In genomic region chr11:77175869-77176539, GRCh38 we compare ENCODE assay signal across 15 cellular contexts. TPM values are rescaled to one million over a fixed set of nuclear protein-coding genes. Genes with fewer than 3 reads are reported as not detected.
DNase-seq lines count a peak whose midpoint lies in the region; ATAC-seq and TF ChIP-seq lines count a peak whose summit lies in the region.
"Had no signal": no experiment of that assay in that cellular context is flagged by ENCODE, and none has a peak within 500 bp of the region (broad histone marks: within the 10 kb centered on the region; RNA-seq: fewer than 3 reads in every experiment).

No MANE protein-coding gene starts in this region.

- H3K36me3 Mint-ChIP-seq in MCF 10A (ENCODE audit: insufficient read depth, unreplicated experiment) = no peaks in the 10 kb centered on the region
- H3K36me3 Mint-ChIP-seq in brain = no peaks in the 10 kb centered on the region
- H3K36me3 Mint-ChIP-seq: IgD-negative memory B cell had no signal

- H3K27me3 ChIP-seq in breast epithelium = no peaks in the 10 kb centered on the region
- no peaks in the 10 kb centered on the region for H3K27me3 ChIP-seq in right lobe of liver
- H3K27me3 ChIP-seq in transverse colon = no peaks in the 10 kb centered on the region
- H3K27me3 ChIP-seq: uterus had no signal

- no peaks in the 10 kb centered on the region for H3K36me3 ChIP-seq in breast epithelium
- peaks cover 0 to 9% (median 0%) of the 10 kb centered on the region in 4 donors for H3K36me3 ChIP-seq in right lobe of liver
- H3K36me3 ChIP-seq in transverse colon = no peaks in the 10 kb centered on the region
- H3K36me3 ChIP-seq: uterus had no signal

- no peaks in the 10 kb centered on the region for H3K9me3 ChIP-seq in breast epithelium
- H3K9me3 ChIP-seq in right lobe of liver = no peaks in the 10 kb centered on the region
- H3K9me3 ChIP-seq in transverse colon = no peaks in the 10 kb centered on the region
- H3K9me3 ChIP-seq: uterus had no signal

- DNase-seq in breast epithelium (ENCODE audit: low spot score in 2 of 2) (no peak), MCF 10A (ENCODE audit: unreplicated experiment) (no peak), right lobe of liver (peak in 2 of 3 donors; percentile 52 to 67), transverse colon (no peak), amniotic stem cell (lab: John Stamatoyannopoulos, UW) (no peak)
- DNase-seq: activated naive CD4-positive, alpha-beta T cell treated with Interleukin-2 at 50 U/mL for 16 hours; GM23248; uterus had no signal

- H3K4me1 ChIP-seq in breast epithelium = no peaks in the 10 kb centered on the region
- peaks cover 0 to 39% (median 15%) of the 10 kb centered on the region in 4 donors for H3K4me1 ChIP-seq in right lobe of liver
- H3K4me1 ChIP-seq in transverse colon = no peaks in the 10 kb centered on the region
- H3K4me1 ChIP-seq: uterus had no signal

- TF ChIP-seq POLR2A in breast epithelium (IDR thresholded peaks at IDR 0.05) (no peak), right lobe of liver (IDR thresholded peaks at IDR 0.05) (no peak), transverse colon (IDR thresholded peaks at IDR 0.05) (peak; percentile 23)

- CTCF ChIA-PET in MCF 10A (lab: Yijun Ruan, JAX) = interaction anchor here (0.6 to 1.8 kb wide), 6 partner anchors 13 to 271 kb away, joined by 3 to 9 read pairs (median 3); no protein-coding TSS in a partner anchor

- ATAC-seq in right lobe of liver = peak; percentile 16 to 28 (median 18)
- no peak for ATAC-seq in GM19397 (IDR thresholded peaks at IDR 0.05; ENCODE audit: unreplicated experiment)
- ATAC-seq in GM21786 (IDR thresholded peaks at IDR 0.05; ENCODE audit: unreplicated experiment) = no peak

- TF ChIP-seq EP300 in transverse colon (IDR thresholded peaks at IDR 0.05; ENCODE audit: low read depth) = no peak

- in situ Hi-C loops in transverse colon (cut with MboI; ENCODE audit: low pct_ligation_motif_present in 1 of 4, low pct_unique_long_range_greater_than_20kb in 1 of 4, low sequenced_read_pairs in 3 of 4) = loop anchor here in 2 of 4 donors (25.0 kb wide), 2 partner anchors 139 to 361 kb away; partner anchors contain the start of gene B3GNT6 (in 1 of the 2)

- H3K9me3 Mint-ChIP-seq in MCF 10A (ENCODE audit: unreplicated experiment) (no peaks in the 10 kb centered on the region), brain (peaks cover 0 to 6% (median 0%) of the 10 kb centered on the region in 5 experiments)
- H3K9me3 Mint-ChIP-seq: IgD-negative memory B cell had no signal

- no peak overlapping the region for H3K4me3 Mint-ChIP-seq in MCF 10A (ENCODE audit: unreplicated experiment)
- no peak overlapping the region for H3K4me3 Mint-ChIP-seq in brain

- POLR2A ChIA-PET in MCF 10A (lab: Yijun Ruan, JAX) = no interaction called here

- no TSS peak for BruUV-seq in MCF 10A (replicated peaks; lab: Mats Ljungman, UMichigan)

- H3K4me3 ChIP-seq in breast epithelium (peak overlapping the region in 2 of 3 donors; percentile 5 to 27), right lobe of liver (no peak overlapping the region), transverse colon (no peak overlapping the region)
- H3K4me3 ChIP-seq: GM23248, uterus had no signal

- H3K27me3 Mint-ChIP-seq in MCF 10A (ENCODE audit: insufficient read depth, unreplicated experiment) (no peaks in the 10 kb centered on the region), brain (peaks cover 3% of the 10 kb centered on the region)

- H3K27ac ChIP-seq in breast epithelium = no peak overlapping the region
- peak overlapping the region in 2 of 3 donors; percentile 18 to 37 for H3K27ac ChIP-seq in right lobe of liver
- peak overlapping the region in 1 of 4 donors; percentile 10 for H3K27ac ChIP-seq in transverse colon
- H3K27ac ChIP-seq: GM23248, uterus, VCaP had no signal

- H3K4me1 Mint-ChIP-seq in MCF 10A (ENCODE audit: insufficient read depth, unreplicated experiment) (no peaks in the 10 kb centered on the region), brain (peaks cover 55% of the 10 kb centered on the region)

- no peak overlapping the region for H3K27ac Mint-ChIP-seq in MCF 10A (ENCODE audit: low read depth, unreplicated experiment)
- peak overlapping the region in 3 of 5 experiments; percentile 40 to 88 (median 46) for H3K27ac Mint-ChIP-seq in brain

- intact Hi-C loops in breast epithelium (cut with DNase I; ENCODE audit: low total_unique reads) = no loop called here
- intact Hi-C loops in MCF 10A (cut with micrococcal nuclease) = no loop called here
- intact Hi-C loops in right lobe of liver (cut with DNase I) = no loop called here
- intact Hi-C loops in transverse colon (cut with DNase I; ENCODE audit: low total_unique reads) = no loop called here

- WGBS in right lobe of liver (ENCODE audit: insufficient coverage, low coverage, low lambda C conversion rate, missing lambda C conversion rate) = 51% methylated on average over 6 of the region's 12 CpGs
- 55% methylated on average over 12 of the region's 12 CpGs; no CpG with 5 or more reads in 1 of the 2 donors for WGBS in transverse colon (ENCODE audit: low coverage in 1 of 2), 2 donors

- TF ChIP-seq CTCF in breast epithelium (IDR thresholded peaks at IDR 0.05) (no peak), MCF 10A (IDR thresholded peaks at IDR 0.05; ENCODE audit: unreplicated experiment) (no peak), brain (conservative IDR thresholded peaks at IDR 0.05) (no peak), right lobe of liver (IDR thresholded peaks at IDR 0.05) (no peak), transverse colon (IDR thresholded peaks at IDR 0.05) (no peak)

RNA-seq across cellular contexts. Expression of gene MYO7A, which starts 48.0 kb away (rescaled TPM):
- total RNA-seq in breast epithelium (10 to 100 TPM in 1 of 3 donors, 1 to 10 TPM in 2; 4.3 to 23.5 (median 4.5) TPM), MCF 10A (2022) (0.26 and 0.27 TPM in 2 replicates), right lobe of liver (10 to 100 TPM; 23.6 to 39.6 (median 32.0) TPM), transverse colon (10 to 100 TPM in 1 of 4 donors, 1 to 10 TPM in 3; 4.6 to 11.2 (median 5.5) TPM)
- 4.2 TPM for polyA plus RNA-seq in brain (ENCODE audit: insufficient read depth, low read depth, low replicate concordance)
- total RNA-seq: GM23248, OCI-LY7 had no signal
- polyA plus RNA-seq: AG04450, GM23248, IgD-negative memory B cell had no signal

Comparison
In these comparisons a context has a peak if more than half of its experiments do, and no peak if none do; other contexts are left out.
1. DNase-seq: peak in right lobe of liver (2 of 3); none in breast epithelium (0 of 2), MCF 10A (single experiment), transverse colon (single experiment) and amniotic stem cell (single experiment).
2. H3K27ac ChIP-seq: peak in right lobe of liver (2 of 3); none in breast epithelium (0 of 2).
3. H3K4me3 ChIP-seq: peak in breast epithelium (2 of 3); none in right lobe of liver (0 of 3) and transverse colon (0 of 4).
4. ATAC-seq: peak in right lobe of liver (4 of 4); none in GM19397 (single experiment) and GM21786 (single experiment).